ENCODE assay signal across 1 cellular context in the genomic region with DNA sequence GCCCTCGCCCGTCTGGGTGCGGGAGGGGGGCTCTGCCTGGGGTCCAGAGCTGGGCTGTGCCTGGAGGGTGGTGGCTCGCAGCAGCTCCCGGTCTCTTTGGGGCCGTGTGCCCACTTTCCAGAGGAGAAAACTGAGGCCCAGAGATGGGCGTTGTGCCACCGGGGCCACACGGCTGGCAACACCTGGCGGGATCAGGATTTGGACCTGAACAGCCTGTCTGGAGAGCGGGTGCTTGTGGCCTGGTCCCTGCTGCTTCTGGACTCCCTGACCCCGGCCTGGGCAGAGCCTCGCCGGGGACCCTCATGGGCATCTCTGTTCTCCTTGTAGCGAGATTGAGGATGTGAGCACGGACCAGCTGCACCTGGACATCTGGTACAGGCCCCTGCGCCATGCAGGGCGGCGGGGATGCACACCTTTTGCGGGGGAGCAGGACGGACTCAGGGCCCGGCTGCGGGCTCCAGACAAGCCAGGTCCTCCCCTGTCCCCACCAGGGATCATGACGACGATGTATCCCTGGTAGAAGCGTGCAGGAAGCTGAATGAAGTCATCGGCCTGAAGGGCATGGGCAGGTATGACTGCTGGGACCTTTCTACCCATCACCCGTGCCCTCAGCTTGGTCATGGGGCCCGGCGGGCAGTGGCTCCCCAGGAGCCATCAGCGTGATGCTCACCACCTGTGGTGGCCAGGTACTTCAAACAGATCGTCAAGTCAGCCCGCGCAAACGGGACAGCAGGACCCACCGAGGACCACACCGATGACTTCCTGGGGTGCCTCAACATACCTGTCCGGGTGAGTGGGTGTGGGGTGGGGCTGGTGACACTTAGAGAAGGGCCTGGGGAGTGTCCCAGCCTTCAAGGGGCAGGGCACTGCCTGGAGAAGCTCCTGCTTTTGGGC.
TF ChIP-seq lines count a peak whose summit lies in the region.

No MANE protein-coding gene starts in this region.

TF ChIP-seq in GM12878, 131 proteins besides CTCF, POLR2A, EP300 and RAD21:
- TF ChIP-seq CHD1 (IDR thresholded peaks at IDR 0.05; ENCODE audit: low read depth, low read length) (no peak), POLR2AphosphoS5 (IDR thresholded peaks at IDR 0.05; ENCODE audit: low read length) (no peak), SMAD1 (IDR thresholded peaks at IDR 0.05; ENCODE audit: low read depth, partially characterized antibody) (no peak), NR2C1 (IDR thresholded peaks at IDR 0.05) (no peak), GABPA (IDR thresholded peaks at IDR 0.05; ENCODE audit: low read depth) (no peak), BACH1 (IDR thresholded peaks at IDR 0.05; ENCODE audit: borderline replicate concordance) (no peak), TCF12 (IDR thresholded peaks at IDR 0.05; ENCODE audit: low read depth, low read length) (no peak), NR2C2 (IDR thresholded peaks at IDR 0.05; ENCODE audit: borderline replicate concordance, control insufficient read depth, insufficient read length, low read depth) (no peak), YY1 (IDR thresholded peaks at IDR 0.05; ENCODE audit: low read depth, low read length) (no peak)
- TF ChIP-seq, protein P1, sequence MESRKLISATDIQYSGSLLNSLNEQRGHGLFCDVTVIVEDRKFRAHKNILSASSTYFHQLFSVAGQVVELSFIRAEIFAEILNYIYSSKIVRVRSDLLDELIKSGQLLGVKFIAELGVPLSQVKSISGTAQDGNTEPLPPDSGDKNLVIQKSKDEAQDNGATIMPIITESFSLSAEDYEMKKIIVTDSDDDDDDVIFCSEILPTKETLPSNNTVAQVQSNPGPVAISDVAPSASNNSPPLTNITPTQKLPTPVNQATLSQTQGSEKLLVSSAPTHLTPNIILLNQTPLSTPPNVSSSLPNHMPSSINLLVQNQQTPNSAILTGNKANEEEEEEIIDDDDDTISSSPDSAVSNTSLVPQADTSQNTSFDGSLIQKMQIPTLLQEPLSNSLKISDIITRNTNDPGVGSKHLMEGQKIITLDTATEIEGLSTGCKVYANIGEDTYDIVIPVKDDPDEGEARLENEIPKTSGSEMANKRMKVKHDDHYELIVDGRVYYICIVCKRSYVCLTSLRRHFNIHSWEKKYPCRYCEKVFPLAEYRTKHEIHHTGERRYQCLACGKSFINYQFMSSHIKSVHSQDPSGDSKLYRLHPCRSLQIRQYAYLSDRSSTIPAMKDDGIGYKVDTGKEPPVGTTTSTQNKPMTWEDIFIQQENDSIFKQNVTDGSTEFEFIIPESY (IDR thresholded peaks at IDR 0.05), result no peak
- TF ChIP-seq, protein P2, sequence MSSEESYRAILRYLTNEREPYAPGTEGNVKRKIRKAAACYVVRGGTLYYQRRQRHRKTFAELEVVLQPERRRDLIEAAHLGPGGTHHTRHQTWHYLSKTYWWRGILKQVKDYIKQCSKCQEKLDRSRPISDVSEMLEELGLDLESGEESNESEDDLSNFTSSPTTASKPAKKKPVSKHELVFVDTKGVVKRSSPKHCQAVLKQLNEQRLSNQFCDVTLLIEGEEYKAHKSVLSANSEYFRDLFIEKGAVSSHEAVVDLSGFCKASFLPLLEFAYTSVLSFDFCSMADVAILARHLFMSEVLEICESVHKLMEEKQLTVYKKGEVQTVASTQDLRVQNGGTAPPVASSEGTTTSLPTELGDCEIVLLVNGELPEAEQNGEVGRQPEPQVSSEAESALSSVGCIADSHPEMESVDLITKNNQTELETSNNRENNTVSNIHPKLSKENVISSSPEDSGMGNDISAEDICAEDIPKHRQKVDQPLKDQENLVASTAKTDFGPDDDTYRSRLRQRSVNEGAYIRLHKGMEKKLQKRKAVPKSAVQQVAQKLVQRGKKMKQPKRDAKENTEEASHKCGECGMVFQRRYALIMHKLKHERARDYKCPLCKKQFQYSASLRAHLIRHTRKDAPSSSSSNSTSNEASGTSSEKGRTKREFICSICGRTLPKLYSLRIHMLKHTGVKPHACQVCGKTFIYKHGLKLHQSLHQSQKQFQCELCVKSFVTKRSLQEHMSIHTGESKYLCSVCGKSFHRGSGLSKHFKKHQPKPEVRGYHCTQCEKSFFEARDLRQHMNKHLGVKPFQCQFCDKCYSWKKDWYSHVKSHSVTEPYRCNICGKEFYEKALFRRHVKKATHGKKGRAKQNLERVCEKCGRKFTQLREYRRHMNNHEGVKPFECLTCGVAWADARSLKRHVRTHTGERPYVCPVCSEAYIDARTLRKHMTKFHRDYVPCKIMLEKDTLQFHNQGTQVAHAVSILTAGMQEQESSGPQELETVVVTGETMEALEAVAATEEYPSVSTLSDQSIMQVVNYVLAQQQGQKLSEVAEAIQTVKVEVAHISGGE (CRISPR knock-in tag; IDR thresholded peaks at IDR 0.05), result no peak
- TF ChIP-seq, protein P3, sequence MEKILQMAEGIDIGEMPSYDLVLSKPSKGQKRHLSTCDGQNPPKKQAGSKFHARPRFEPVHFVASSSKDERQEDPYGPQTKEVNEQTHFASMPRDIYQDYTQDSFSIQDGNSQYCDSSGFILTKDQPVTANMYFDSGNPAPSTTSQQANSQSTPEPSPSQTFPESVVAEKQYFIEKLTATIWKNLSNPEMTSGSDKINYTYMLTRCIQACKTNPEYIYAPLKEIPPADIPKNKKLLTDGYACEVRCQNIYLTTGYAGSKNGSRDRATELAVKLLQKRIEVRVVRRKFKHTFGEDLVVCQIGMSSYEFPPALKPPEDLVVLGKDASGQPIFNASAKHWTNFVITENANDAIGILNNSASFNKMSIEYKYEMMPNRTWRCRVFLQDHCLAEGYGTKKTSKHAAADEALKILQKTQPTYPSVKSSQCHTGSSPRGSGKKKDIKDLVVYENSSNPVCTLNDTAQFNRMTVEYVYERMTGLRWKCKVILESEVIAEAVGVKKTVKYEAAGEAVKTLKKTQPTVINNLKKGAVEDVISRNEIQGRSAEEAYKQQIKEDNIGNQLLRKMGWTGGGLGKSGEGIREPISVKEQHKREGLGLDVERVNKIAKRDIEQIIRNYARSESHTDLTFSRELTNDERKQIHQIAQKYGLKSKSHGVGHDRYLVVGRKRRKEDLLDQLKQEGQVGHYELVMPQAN (conservative IDR thresholded peaks at IDR 0.05), result no peak
- TF ChIP-seq, protein P4, sequence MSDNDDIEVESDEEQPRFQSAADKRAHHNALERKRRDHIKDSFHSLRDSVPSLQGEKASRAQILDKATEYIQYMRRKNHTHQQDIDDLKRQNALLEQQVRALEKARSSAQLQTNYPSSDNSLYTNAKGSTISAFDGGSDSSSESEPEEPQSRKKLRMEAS (IDR thresholded peaks at IDR 0.05; ENCODE audit: low read depth, low read length), result no peak
- TF ChIP-seq, protein P5, sequence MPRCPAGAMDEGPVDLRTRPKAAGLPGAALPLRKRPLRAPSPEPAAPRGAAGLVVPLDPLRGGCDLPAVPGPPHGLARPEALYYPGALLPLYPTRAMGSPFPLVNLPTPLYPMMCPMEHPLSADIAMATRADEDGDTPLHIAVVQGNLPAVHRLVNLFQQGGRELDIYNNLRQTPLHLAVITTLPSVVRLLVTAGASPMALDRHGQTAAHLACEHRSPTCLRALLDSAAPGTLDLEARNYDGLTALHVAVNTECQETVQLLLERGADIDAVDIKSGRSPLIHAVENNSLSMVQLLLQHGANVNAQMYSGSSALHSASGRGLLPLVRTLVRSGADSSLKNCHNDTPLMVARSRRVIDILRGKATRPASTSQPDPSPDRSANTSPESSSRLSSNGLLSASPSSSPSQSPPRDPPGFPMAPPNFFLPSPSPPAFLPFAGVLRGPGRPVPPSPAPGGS (IDR thresholded peaks at IDR 0.05; ENCODE audit: borderline replicate concordance, insufficient read depth, low read depth, low read length, poor library complexity, severe bottlenecking), result no peak
- TF ChIP-seq, protein P6, sequence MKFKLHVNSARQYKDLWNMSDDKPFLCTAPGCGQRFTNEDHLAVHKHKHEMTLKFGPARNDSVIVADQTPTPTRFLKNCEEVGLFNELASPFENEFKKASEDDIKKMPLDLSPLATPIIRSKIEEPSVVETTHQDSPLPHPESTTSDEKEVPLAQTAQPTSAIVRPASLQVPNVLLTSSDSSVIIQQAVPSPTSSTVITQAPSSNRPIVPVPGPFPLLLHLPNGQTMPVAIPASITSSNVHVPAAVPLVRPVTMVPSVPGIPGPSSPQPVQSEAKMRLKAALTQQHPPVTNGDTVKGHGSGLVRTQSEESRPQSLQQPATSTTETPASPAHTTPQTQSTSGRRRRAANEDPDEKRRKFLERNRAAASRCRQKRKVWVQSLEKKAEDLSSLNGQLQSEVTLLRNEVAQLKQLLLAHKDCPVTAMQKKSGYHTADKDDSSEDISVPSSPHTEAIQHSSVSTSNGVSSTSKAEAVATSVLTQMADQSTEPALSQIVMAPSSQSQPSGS (IDR thresholded peaks at IDR 0.05; ENCODE audit: low read length), result no peak
TF ChIP-seq in GM12878: peak in this region for 0.
